34 cellular contexts compared by ENCODE assay signal in genomic region chr2:75579186-75579585, GRCh38. TPM values are rescaled to one million over a fixed set of nuclear protein-coding genes. Genes with fewer than 3 reads are reported as not detected.
"Had no signal": no experiment of that assay in that cellular context is flagged by ENCODE, and none has a peak within 500 bp of the region (broad histone marks: within the 10 kb centered on the region; RNA-seq: fewer than 3 reads in every experiment).

No MANE protein-coding gene starts in this region.

- DNase-seq: activated CD4-positive, alpha-beta memory T cell treated with anti-CD3 and anti-CD28 coated beads for 36 hours; activated CD4-positive, alpha-beta T cell treated with anti-CD3 and anti-CD28 coated beads for 36 hours; activated CD4-positive, alpha-beta T cell treated with anti-CD3 and anti-CD28 coated beads, Interleukin-2, amount 10 ng/mL, durations not matched to agents 7 days and 5 days; activated CD8-positive, alpha-beta memory T cell treated with anti-CD3 and anti-CD28 coated beads, Interleukin-2, amount 50 U/mL, for 4 hours; activated gamma-delta T cell treated with Interleukin-2 at 50 U/mL for 16 hours; activated naive CD4-positive, alpha-beta T cell treated with anti-CD3 and anti-CD28 coated beads for 36 hours; activated naive CD8-positive, alpha-beta T cell treated with anti-CD3 and anti-CD28 coated beads, Interleukin-2, amount 50 U/mL, for 24 hours; activated T-cell treated with anti-CD3 and anti-CD28 coated beads for 4 hours; activated T-cell treated with anti-CD3 and anti-CD28 coated beads, Interleukin-2, amount 50 U/mL, for 4 hours; anterior cingulate cortex; central memory CD4-positive, alpha-beta T cell; NCI-H1092 treated with DMSO at 0.1 percent for 48 hours; NCI-H1417 treated with DMSO at 0.1 percent for 48 hours; NCI-H187 treated with DMSO at 0.1 percent for 48 hours; NCI-H2081; NCI-H2171 treated with DMSO at 0.1 percent for 48 hours; NCI-H226; NCI-H446 treated with DMSO at 0.1 percent for 48 hours; NCI-H524; PC-9; SIG-M5; T-cell; T-helper 17 cell; T-helper 9 cell had no signal

- H3K27ac ChIP-seq: KMS-11, PC-9, RWPE1 had no signal

- H2AFZ ChIP-seq: PC-9 had no signal

- FAIRE-seq: RCC 7860 had no signal

- ATAC-seq: activated CD4-positive, alpha-beta T cell treated with anti-CD3 and anti-CD28 coated beads for 36 hours; activated CD4-positive, CD25-positive, alpha-beta regulatory T cell treated with anti-CD3 and anti-CD28 coated beads, Interleukin-2, amount 50 U/mL, for 24 hours; activated naive CD8-positive, alpha-beta T cell treated with anti-CD3 and anti-CD28 coated beads, Interleukin-2, amount 50 U/mL, for 24 hours; activated T-cell treated with anti-CD3 and anti-CD28 coated beads, Interleukin-2, amount 50 U/mL, for 4 hours; Right ventricle myocardium inferior; SK-N-SH treated with all-trans-retinoic acid at 6 μM for 48 hours; T-cell; T-helper 17 cell had no signal

- H3K4me2 ChIP-seq: KMS-11, PC-9 had no signal

- H3K4me1 Mint-ChIP-seq: activated CD4-positive, alpha-beta T cell treated with anti-CD3 and anti-CD28 coated beads for 36 hours; activated CD4-positive, alpha-beta T cell treated with anti-CD3 and anti-CD28 coated beads, Interleukin-2, amount 10 ng/mL, durations not matched to agents 7 days and 5 days; activated naive CD8-positive, alpha-beta T cell treated with anti-CD3 and anti-CD28 coated beads, Interleukin-2, amount 50 U/mL, for 24 hours; brain; T-cell; T-helper 17 cell had no signal

- H3K9ac ChIP-seq: KMS-11 had no signal

- H3K4me3 ChIP-seq: PC-9 had no signal

- H3K9me3 Mint-ChIP-seq: activated CD4-positive, alpha-beta T cell treated with anti-CD3 and anti-CD28 coated beads, Interleukin-2, amount 10 ng/mL, durations not matched to agents 7 days and 5 days; activated naive CD4-positive, alpha-beta T cell treated with anti-CD3 and anti-CD28 coated beads for 36 hours; activated naive CD8-positive, alpha-beta T cell treated with anti-CD3 and anti-CD28 coated beads, Interleukin-2, amount 50 U/mL, for 24 hours; activated T-cell treated with anti-CD3 and anti-CD28 coated beads, Interleukin-2, amount 50 U/mL, for 4 hours; activated T-helper 1 cell treated with anti-CD3 and anti-CD28 coated beads, Interleukin-12 subunit alpha, Interleukin-12 subunit beta, Interleukin-2, Interleukin-4 antibody, amounts not matched to agents 30 ng/mL and 10 ng/mL and 1 ng/mL, durations not matched to agents 14 hours and 24 hours and 36 hours had no signal

- H3K27ac Mint-ChIP-seq: activated CD4-positive, alpha-beta memory T cell treated with anti-CD3 and anti-CD28 coated beads for 36 hours; activated CD4-positive, alpha-beta T cell treated with anti-CD3 and anti-CD28 coated beads for 36 hours; activated CD4-positive, alpha-beta T cell treated with anti-CD3 and anti-CD28 coated beads, Interleukin-2, amount 10 ng/mL, durations not matched to agents 7 days and 5 days; activated naive CD4-positive, alpha-beta T cell treated with anti-CD3 and anti-CD28 coated beads for 36 hours; activated naive CD8-positive, alpha-beta T cell; activated naive CD8-positive, alpha-beta T cell treated with anti-CD3 and anti-CD28 coated beads, Interleukin-2, amount 50 U/mL, for 24 hours; activated T-helper 1 cell treated with anti-CD3 and anti-CD28 coated beads, Interleukin-12 subunit alpha, Interleukin-12 subunit beta, Interleukin-2, Interleukin-4 antibody, amounts not matched to agents 30 ng/mL and 10 ng/mL and 1 ng/mL, durations not matched to agents 14 hours and 24 hours and 36 hours; brain; T-cell; T-helper 17 cell had no signal

- H3K4me3 Mint-ChIP-seq: activated CD4-positive, alpha-beta memory T cell treated with anti-CD3 and anti-CD28 coated beads for 36 hours; activated CD4-positive, alpha-beta T cell treated with anti-CD3 and anti-CD28 coated beads for 36 hours; activated CD4-positive, alpha-beta T cell treated with anti-CD3 and anti-CD28 coated beads, Interleukin-2, amount 10 ng/mL, durations not matched to agents 7 days and 5 days; activated naive CD4-positive, alpha-beta T cell treated with anti-CD3 and anti-CD28 coated beads for 36 hours; activated naive CD8-positive, alpha-beta T cell; activated naive CD8-positive, alpha-beta T cell treated with anti-CD3 and anti-CD28 coated beads, Interleukin-2, amount 50 U/mL, for 24 hours; activated T-cell treated with anti-CD3 and anti-CD28 coated beads, Interleukin-2, amount 50 U/mL, for 4 hours; activated T-helper 1 cell treated with anti-CD3 and anti-CD28 coated beads, Interleukin-12 subunit alpha, Interleukin-12 subunit beta, Interleukin-2, Interleukin-4 antibody, amounts not matched to agents 30 ng/mL and 10 ng/mL and 1 ng/mL, durations not matched to agents 14 hours and 24 hours and 36 hours; brain; T-cell; T-helper 17 cell had no signal

- H3K36me3 Mint-ChIP-seq: activated CD4-positive, alpha-beta memory T cell treated with anti-CD3 and anti-CD28 coated beads for 36 hours; brain; T-cell had no signal

RNA-seq across cellular contexts. Expression of gene EVA1A, which starts 18.4 kb away (rescaled TPM):
- total RNA-seq: activated CD4-positive, alpha-beta memory T cell treated with anti-CD3 and anti-CD28 coated beads for 36 hours; activated naive CD4-positive, alpha-beta T cell treated with anti-CD3 and anti-CD28 coated beads for 36 hours; activated T-helper 1 cell treated with anti-CD3 and anti-CD28 coated beads, Interleukin-12 subunit alpha, Interleukin-12 subunit beta, Interleukin-2, Interleukin-4 antibody, amounts not matched to agents 30 ng/mL and 10 ng/mL and 1 ng/mL, durations not matched to agents 14 hours and 24 hours and 36 hours; OCI-LY7; T-helper 17 cell had no signal
